Comparison of ENCODE assay signal across 8 cellular contexts in genomic region chr10:35126530-35127288, GRCh38. TPM values are rescaled to one million over a fixed set of nuclear protein-coding genes. Genes with fewer than 3 reads are reported as not detected.
DNase-seq lines count a peak whose midpoint lies in the region; ATAC-seq and TF ChIP-seq lines count a peak whose summit lies in the region.

TSS of gene CREM (plus strand) at chr10:35126846. CDS start at chr10:35137836, 10,990 bp downstream.

- H2AFZ ChIP-seq in DND-41 (ENCODE audit: low read depth, low read length) = peak within 1 kb of the TSS; percentile 96
- H2AFZ ChIP-seq in KMS-11 (ENCODE audit: low read depth) = peak within 1 kb of the TSS; percentile 95

- peak; percentile 98 for DNase-seq in DND-41
- DNase-seq in Panc1 (ENCODE audit: low read depth, low spot score) = peak; percentile 67
- DNase-seq in activated T-cell treated with anti-CD3 and anti-CD28 coated beads, Interleukin-2, amount 50 U/mL, for 48 hours = peak; percentile 99
- peak; percentile 100 for DNase-seq in esophagus muscularis mucosa (ENCODE audit: extremely low spot score)
- peak; percentile 97 for DNase-seq in myocyte (ENCODE audit: low read depth)
- DNase-seq in stimulated activated CD8-positive, alpha-beta memory T cell treated with anti-CD3 and anti-CD28 coated beads, Interleukin-7, amount 100 ng/mL, for 48 hours (ENCODE audit: extremely low read depth in 1 of 2, low read depth in 1 of 2) = peak; percentile 97 to 99

- H3K27ac ChIP-seq in DND-41 (ENCODE audit: low read length) (peak within 1 kb of the TSS; percentile 97), KMS-11 (peak within 1 kb of the TSS; percentile 98), Panc1 (ENCODE audit: low read length) (peak within 1 kb of the TSS; percentile 91), esophagus muscularis mucosa (replicated peaks in 1 of 4) (peak within 1 kb of the TSS; percentile 97 to 100 (median 100))

- peak; percentile 94 for TF ChIP-seq POLR2A in esophagus muscularis mucosa (IDR thresholded peaks at IDR 0.05; ENCODE audit: low read depth)

- ATAC-seq in DND-41 (ENCODE audit: insufficient read depth, low read depth) = peak; percentile 80
- ATAC-seq in GM21737 (IDR thresholded peaks at IDR 0.05; ENCODE audit: unreplicated experiment) = peak; percentile 72
- ATAC-seq in Panc1 = peak; percentile 95

- CTCF ChIA-PET in Panc1 (lab: Charles Lee) = interaction anchor here (0.6 to 2.5 kb wide), 4 partner anchors 8 to 69 kb away, joined by 3 to 9 read pairs (median 4); no protein-coding TSS in a partner anchor

- H3K9me3 ChIP-seq in DND-41 (ENCODE audit: insufficient read depth, low read length, severe bottlenecking) = no peaks in the 10 kb centered on the region
- H3K9me3 ChIP-seq in Panc1 (ENCODE audit: control insufficient read depth, insufficient read depth, low read depth, low read length) = no peaks in the 10 kb centered on the region
- no peaks in the 10 kb centered on the region for H3K9me3 ChIP-seq in esophagus muscularis mucosa

- H4K20me1 ChIP-seq in DND-41 (ENCODE audit: insufficient read depth, low read length) (no peaks in the 10 kb centered on the region), KMS-11 (ENCODE audit: insufficient read depth) (no peaks in the 10 kb centered on the region)

- no TSS peak for BruUV-seq in Panc1 (replicated peaks; lab: Mats Ljungman, UMichigan)

- H3K4me2 ChIP-seq in DND-41 (ENCODE audit: insufficient read depth, low read length) = peak within 1 kb of the TSS; percentile 62
- H3K4me2 ChIP-seq in KMS-11 = peak within 1 kb of the TSS; percentile 68

- intact Hi-C loops in Panc1 (cut with micrococcal nuclease; ENCODE audit: unreplicated experiment) (loop anchor here (2.0 kb wide), 1 partner anchor 70 kb away; no protein-coding TSS in a partner anchor), esophagus muscularis mucosa (cut with DNase I) (loop anchor here (1.0 to 5.0 kb wide), 2 partner anchors 69 to 206 kb away; no protein-coding TSS in a partner anchor)

- H3K27me3 ChIP-seq in DND-41 (ENCODE audit: insufficient read depth, low read length, poor library complexity) = no peaks in the 10 kb centered on the region
- no peaks in the 10 kb centered on the region for H3K27me3 ChIP-seq in KMS-11 (ENCODE audit: insufficient read depth, low read depth)
- no peaks in the 10 kb centered on the region for H3K27me3 ChIP-seq in Panc1 (ENCODE audit: control insufficient read depth, insufficient read depth, low read length)
- no peaks in the 10 kb centered on the region for H3K27me3 ChIP-seq in esophagus muscularis mucosa

- H3K79me2 ChIP-seq in DND-41 (ENCODE audit: insufficient read depth, low read length) (peaks cover 34% of the 10 kb centered on the region), KMS-11 (ENCODE audit: insufficient read depth, low read depth) (peaks cover 24% of the 10 kb centered on the region; the same call in 1 of the 2 replicates)

- under 1% methylated on average over 37 of the region's 80 CpGs for WGBS in esophagus muscularis mucosa

- peaks cover 40% of the 10 kb centered on the region for H3K4me1 ChIP-seq in DND-41 (ENCODE audit: insufficient read depth, low read length)
- peaks cover 18% of the 10 kb centered on the region for H3K4me1 ChIP-seq in KMS-11 (ENCODE audit: low read depth, poor library complexity, severe bottlenecking)
- peaks cover 3% of the 10 kb centered on the region; the same call in 1 of the 2 replicates for H3K4me1 ChIP-seq in Panc1 (ENCODE audit: control insufficient read depth, insufficient read depth, low read length)
- peaks cover 14 to 42% (median 36%) of the 10 kb centered on the region in 4 donors for H3K4me1 ChIP-seq in esophagus muscularis mucosa

- peak; percentile 92 for TF ChIP-seq EP300 in esophagus muscularis mucosa (IDR thresholded peaks at IDR 0.05)

- in situ Hi-C loops in Panc1 (cut with HindIII; ENCODE audit: low pct_unique_long_range_greater_than_20kb, low sequenced_read_pairs) = no loop called here

- H3K9ac ChIP-seq in DND-41 (ENCODE audit: low read depth, low read length) (peak within 1 kb of the TSS; percentile 96), KMS-11 (peak within 1 kb of the TSS; percentile 97)

- H3K36me3 ChIP-seq in DND-41 (ENCODE audit: insufficient read depth, low read length) (no peaks in the 10 kb centered on the region), KMS-11 (ENCODE audit: insufficient read depth) (no peaks in the 10 kb centered on the region), Panc1 (ENCODE audit: control insufficient read depth, insufficient read depth, low read length) (peaks cover 3% of the 10 kb centered on the region; the same call in 1 of the 2 replicates), esophagus muscularis mucosa (no peaks in the 10 kb centered on the region)

- H3K4me3 ChIP-seq in DND-41 (ENCODE audit: low read depth in 1 of 2, low read length in 2 of 2) = peak within 1 kb of the TSS; percentile 94 to 97
- peak within 1 kb of the TSS; percentile 64 for H3K4me3 ChIP-seq in KMS-11 (IDR thresholded peaks at IDR 0.05; ENCODE audit: insufficient read depth, low read depth, low read length)
- peak within 1 kb of the TSS; percentile 89 to 91 for H3K4me3 ChIP-seq in Panc1 (ENCODE audit: low read depth in 2 of 2, low read length in 2 of 2)
- peak within 1 kb of the TSS; percentile 76 to 95 (median 84) for H3K4me3 ChIP-seq in esophagus muscularis mucosa

- TF ChIP-seq CTCF in DND-41 (IDR thresholded peaks at IDR 0.05; ENCODE audit: borderline replicate concordance, extremely low read depth, low read length, poor library complexity, severe bottlenecking) (peak; percentile 83), KMS-11 (conservative IDR thresholded peaks at IDR 0.05; ENCODE audit: low read depth, low read length) (peak; percentile 89), Panc1 (IDR thresholded peaks at IDR 0.05) (peak; percentile 86), esophagus muscularis mucosa (IDR thresholded peaks at IDR 0.05) (peak; percentile 86 to 97 (median 86))

- POLR2A ChIA-PET in Panc1 (lab: Charles Lee) = interaction anchor here (0.5 to 1.4 kb wide), 2 partner anchors 69 to 312 kb away, joined by 3 to 5 read pairs; no protein-coding TSS in a partner anchor

RNA-seq across cellular contexts. Expression of gene CREM, which starts in this region (rescaled TPM):
- total RNA-seq in Panc1 (2021; ENCODE audit: unreplicated experiment) (13.7 TPM), esophagus muscularis mucosa (10 to 100 TPM; 25.7 to 65.9 (median 29.5) TPM), myocyte (75.2 and 78.4 TPM in 2 replicates)
- polyA plus RNA-seq in Panc1 (2012; ENCODE audit: insufficient read length) = 13.2 TPM
- 31.5 TPM for polyA plus RNA-seq in myocyte (2012)

Comparison
In these comparisons a context has a peak if more than half of its experiments do, and no peak if none do; other contexts are left out.
1. Peak in every context shown above with its lines: DNase-seq, ATAC-seq, H3K4me3 ChIP-seq and H3K27ac ChIP-seq.